2 cellular contexts compared by ENCODE assay signal in the genomic region with DNA sequence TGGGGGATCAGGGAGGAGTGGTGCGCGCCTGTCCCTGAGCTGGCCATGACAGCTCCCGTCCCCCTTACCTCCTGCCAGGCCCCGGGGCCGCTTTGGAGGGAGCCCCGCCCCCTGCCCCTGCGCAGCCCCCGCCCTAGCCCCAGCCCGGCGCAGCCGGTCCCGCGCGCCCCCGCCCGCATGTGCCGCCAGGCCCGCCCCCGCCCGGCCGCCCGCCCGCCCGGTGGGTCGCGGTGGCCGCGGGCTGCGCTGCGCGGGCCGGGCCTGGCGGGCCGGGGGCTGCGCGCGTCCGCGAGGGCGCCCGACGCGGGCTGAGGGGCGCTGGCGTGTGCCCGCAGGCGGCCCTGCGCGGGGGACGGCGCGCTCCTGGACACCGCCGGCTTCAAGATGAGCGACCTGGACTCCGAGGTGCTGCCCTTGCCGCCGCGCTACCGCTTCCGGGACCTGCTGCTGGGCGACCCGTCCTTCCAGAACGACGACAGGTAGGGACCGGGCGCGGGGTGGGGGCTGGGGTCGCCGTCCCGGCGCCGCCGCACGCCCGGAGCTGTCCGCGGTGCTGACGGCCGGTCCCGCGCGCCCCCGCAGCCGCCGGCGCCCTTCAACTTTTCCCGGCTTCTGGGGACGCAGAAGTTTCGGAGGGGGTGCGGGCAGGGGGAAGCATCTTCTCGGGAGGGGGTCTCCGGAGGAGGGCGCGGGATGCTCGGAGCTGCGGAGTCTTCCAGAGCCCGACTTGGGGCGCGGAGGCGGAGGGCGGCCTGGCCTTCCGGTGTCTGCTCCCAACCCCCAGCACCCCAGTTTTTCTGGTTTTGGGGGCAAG.
TF ChIP-seq lines count a peak whose summit lies in the region.

No MANE protein-coding gene starts in this region.

TF ChIP-seq in HepG2, 621 proteins besides CTCF, POLR2A, EP300 and RAD21:
- TF ChIP-seq, protein P1, sequence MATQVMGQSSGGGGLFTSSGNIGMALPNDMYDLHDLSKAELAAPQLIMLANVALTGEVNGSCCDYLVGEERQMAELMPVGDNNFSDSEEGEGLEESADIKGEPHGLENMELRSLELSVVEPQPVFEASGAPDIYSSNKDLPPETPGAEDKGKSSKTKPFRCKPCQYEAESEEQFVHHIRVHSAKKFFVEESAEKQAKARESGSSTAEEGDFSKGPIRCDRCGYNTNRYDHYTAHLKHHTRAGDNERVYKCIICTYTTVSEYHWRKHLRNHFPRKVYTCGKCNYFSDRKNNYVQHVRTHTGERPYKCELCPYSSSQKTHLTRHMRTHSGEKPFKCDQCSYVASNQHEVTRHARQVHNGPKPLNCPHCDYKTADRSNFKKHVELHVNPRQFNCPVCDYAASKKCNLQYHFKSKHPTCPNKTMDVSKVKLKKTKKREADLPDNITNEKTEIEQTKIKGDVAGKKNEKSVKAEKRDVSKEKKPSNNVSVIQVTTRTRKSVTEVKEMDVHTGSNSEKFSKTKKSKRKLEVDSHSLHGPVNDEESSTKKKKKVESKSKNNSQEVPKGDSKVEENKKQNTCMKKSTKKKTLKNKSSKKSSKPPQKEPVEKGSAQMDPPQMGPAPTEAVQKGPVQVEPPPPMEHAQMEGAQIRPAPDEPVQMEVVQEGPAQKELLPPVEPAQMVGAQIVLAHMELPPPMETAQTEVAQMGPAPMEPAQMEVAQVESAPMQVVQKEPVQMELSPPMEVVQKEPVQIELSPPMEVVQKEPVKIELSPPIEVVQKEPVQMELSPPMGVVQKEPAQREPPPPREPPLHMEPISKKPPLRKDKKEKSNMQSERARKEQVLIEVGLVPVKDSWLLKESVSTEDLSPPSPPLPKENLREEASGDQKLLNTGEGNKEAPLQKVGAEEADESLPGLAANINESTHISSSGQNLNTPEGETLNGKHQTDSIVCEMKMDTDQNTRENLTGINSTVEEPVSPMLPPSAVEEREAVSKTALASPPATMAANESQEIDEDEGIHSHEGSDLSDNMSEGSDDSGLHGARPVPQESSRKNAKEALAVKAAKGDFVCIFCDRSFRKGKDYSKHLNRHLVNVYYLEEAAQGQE (IDR thresholded peaks at IDR 0.05; ENCODE audit: borderline replicate concordance in 1 of 2, low read depth in 1 of 2, low read length in 2 of 2): peak; percentile 83 to 89
- TF ChIP-seq, protein P2, sequence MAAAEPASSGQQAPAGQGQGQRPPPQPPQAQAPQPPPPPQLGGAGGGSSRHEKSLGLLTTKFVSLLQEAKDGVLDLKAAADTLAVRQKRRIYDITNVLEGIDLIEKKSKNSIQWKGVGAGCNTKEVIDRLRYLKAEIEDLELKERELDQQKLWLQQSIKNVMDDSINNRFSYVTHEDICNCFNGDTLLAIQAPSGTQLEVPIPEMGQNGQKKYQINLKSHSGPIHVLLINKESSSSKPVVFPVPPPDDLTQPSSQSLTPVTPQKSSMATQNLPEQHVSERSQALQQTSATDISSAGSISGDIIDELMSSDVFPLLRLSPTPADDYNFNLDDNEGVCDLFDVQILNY (CRISPR knock-in tag; conservative IDR thresholded peaks at IDR 0.05): no peak

TF ChIP-seq in K562, 482 proteins besides CTCF, POLR2A, EP300 and RAD21:
- no peak for TF ChIP-seq NR4A1 (CRISPR knock-in tag; IDR thresholded peaks at IDR 0.05)
- no peak for TF ChIP-seq NR4A1 (tag; IDR thresholded peaks at IDR 0.05)
- TF ChIP-seq, protein P1 (CRISPR knock-in tag; IDR thresholded peaks at IDR 0.05; ENCODE audit: low read depth): peak; percentile 94
- peak; percentile 90; the same call in 1 of the 2 replicates for TF ChIP-seq ZBTB7A (IDR thresholded peaks at IDR 0.05; ENCODE audit: borderline replicate concordance, control insufficient read depth, low read depth, low read length)
- TF ChIP-seq ATF1 (CRISPR knock-in tag; IDR thresholded peaks at IDR 0.05): no peak
- TF ChIP-seq ATF1 (tag; IDR thresholded peaks at IDR 0.05): no peak
- TF ChIP-seq ZNF274 (IDR thresholded peaks at IDR 0.05; ENCODE audit: borderline replicate concordance, low read depth, low read length): no peak
- TF ChIP-seq CXXC5 (CRISPR knock-in tag; IDR thresholded peaks at IDR 0.05): 0 out of 2 replicates have a peak, but pooled peaks have one; percentile 18
- TF ChIP-seq PCBP1 (IDR thresholded peaks at IDR 0.05; ENCODE audit: low read depth, low read length, poor library complexity, severe bottlenecking): peak; percentile 38
- TF ChIP-seq CBFA2T2 (conservative IDR thresholded peaks at IDR 0.05): no peak
